In genomic region chr6:39901116-39901655, GRCh38 we compare ENCODE assay signal across 1 cellular context.
TF ChIP-seq lines count a peak whose summit lies in the region.

No MANE protein-coding gene starts in this region.

TF ChIP-seq in HepG2, 621 proteins besides CTCF, POLR2A, EP300 and RAD21 (continued from another document):
- TF ChIP-seq, protein P1, sequence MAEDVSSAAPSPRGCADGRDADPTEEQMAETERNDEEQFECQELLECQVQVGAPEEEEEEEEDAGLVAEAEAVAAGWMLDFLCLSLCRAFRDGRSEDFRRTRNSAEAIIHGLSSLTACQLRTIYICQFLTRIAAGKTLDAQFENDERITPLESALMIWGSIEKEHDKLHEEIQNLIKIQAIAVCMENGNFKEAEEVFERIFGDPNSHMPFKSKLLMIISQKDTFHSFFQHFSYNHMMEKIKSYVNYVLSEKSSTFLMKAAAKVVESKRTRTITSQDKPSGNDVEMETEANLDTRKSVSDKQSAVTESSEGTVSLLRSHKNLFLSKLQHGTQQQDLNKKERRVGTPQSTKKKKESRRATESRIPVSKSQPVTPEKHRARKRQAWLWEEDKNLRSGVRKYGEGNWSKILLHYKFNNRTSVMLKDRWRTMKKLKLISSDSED (CRISPR knock-in tag; IDR thresholded peaks at IDR 0.05) = no peak
- TF ChIP-seq THAP8 (CRISPR knock-in tag; IDR thresholded peaks at IDR 0.05; ENCODE audit: borderline replicate concordance) = no peak
- TF ChIP-seq TRAFD1 (CRISPR knock-in tag; IDR thresholded peaks at IDR 0.05; ENCODE audit: borderline replicate concordance) = no peak
